18 cellular contexts compared by ENCODE assay signal in the genomic region with DNA sequence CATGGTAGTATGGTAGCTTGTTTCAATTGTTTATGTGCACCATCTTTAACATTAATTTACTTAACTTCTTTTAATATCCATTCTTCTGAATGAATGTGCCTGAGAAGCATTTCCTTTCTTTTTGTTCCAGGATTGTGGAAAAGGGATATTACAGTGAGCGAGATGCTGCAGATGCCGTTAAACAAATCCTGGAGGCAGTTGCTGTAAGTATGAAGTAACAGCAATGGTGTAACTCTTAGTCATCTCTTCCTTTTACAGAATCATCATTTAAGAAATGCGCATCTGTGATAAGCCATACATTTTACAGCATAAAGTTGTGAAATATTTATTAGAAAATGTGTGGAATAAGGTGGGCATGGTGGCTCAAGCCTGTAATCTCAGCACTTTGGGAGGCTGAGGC.
DNase-seq lines count a peak whose midpoint lies in the region; ATAC-seq, FAIRE-seq and TF ChIP-seq lines count a peak whose summit lies in the region.
"Had no signal": no experiment of that assay in that cellular context is flagged by ENCODE, and none has a peak within 500 bp of the region (broad histone marks: within the 10 kb centered on the region; RNA-seq: fewer than 3 reads in every experiment).

No MANE protein-coding gene starts in this region.

- no peak for TF ChIP-seq CTCF in fibroblast of lung (conservative IDR thresholded peaks at IDR 0.05 in 1 of 2, IDR thresholded peaks at IDR 0.05 in 1 of 2; ENCODE audit: low read depth in 1 of 2, low read length in 2 of 2)

- H2AFZ ChIP-seq in ACC112 (ENCODE audit: low read length, unreplicated experiment) (peak overlapping the region; percentile 11), fibroblast of lung (ENCODE audit: low read length) (no peak overlapping the region)

- peak overlapping the region; percentile 50 for H3K27ac ChIP-seq in ACC112 (ENCODE audit: low read depth, low read length)
- no peak overlapping the region for H3K27ac ChIP-seq in fibroblast of lung (ENCODE audit: insufficient read depth, low read length)
- H3K27ac ChIP-seq: right atrium auricular region, tibial nerve had no signal

- no peaks in the 10 kb centered on the region for H3K36me3 ChIP-seq in ACC112 (ENCODE audit: insufficient read depth, low read length)
- H3K36me3 ChIP-seq in fibroblast of lung (ENCODE audit: control insufficient read depth, insufficient read depth, low read length) = no peaks in the 10 kb centered on the region
- H3K36me3 ChIP-seq: right atrium auricular region, tibial nerve had no signal

- CTCF ChIA-PET in activated CD8-positive, alpha-beta T cell treated with anti-CD3 and anti-CD28 coated beads, Interleukin-2, amount 10 ng/mL, durations not matched to agents 7 days and 5 days (lab: Charles Lee) = no interaction called here

- H3K4me3 Mint-ChIP-seq in activated CD8-positive, alpha-beta T cell treated with anti-CD3 and anti-CD28 coated beads, Interleukin-2, amount 10 ng/mL, durations not matched to agents 7 days and 5 days = no peak overlapping the region
- H3K4me3 Mint-ChIP-seq: activated CD8-positive, alpha-beta memory T cell treated with anti-CD3 and anti-CD28 coated beads, Interleukin-2, amount 10 ng/mL, durations not matched to agents 7 days and 5 days; brain had no signal

- H3K36me3 Mint-ChIP-seq in activated CD8-positive, alpha-beta T cell treated with anti-CD3 and anti-CD28 coated beads, Interleukin-2, amount 10 ng/mL, durations not matched to agents 7 days and 5 days (ENCODE audit: low read depth) = peaks cover 40% of the 10 kb centered on the region
- H3K36me3 Mint-ChIP-seq: brain had no signal

- FAIRE-seq in H54 (lab: Jason Lieb, UNC) = peak; percentile 91

- H3K27me3 ChIP-seq in ACC112 (ENCODE audit: insufficient read depth, low read length) = no peaks in the 10 kb centered on the region
- H3K27me3 ChIP-seq in fibroblast of lung (ENCODE audit: control insufficient read depth, insufficient read depth, low read length) = no peaks in the 10 kb centered on the region
- H3K27me3 ChIP-seq: right atrium auricular region, tibial nerve had no signal

- H4K20me1 ChIP-seq in fibroblast of lung (ENCODE audit: control insufficient read depth, extremely low read depth, insufficient read depth, low read length) = no peaks in the 10 kb centered on the region

- H3K79me2 ChIP-seq in ACC112 (ENCODE audit: control insufficient read depth, insufficient read depth, low read length, unreplicated experiment) (no peaks in the 10 kb centered on the region), fibroblast of lung (ENCODE audit: control insufficient read depth, insufficient read depth, low read length) (no peaks in the 10 kb centered on the region)

- no peaks in the 10 kb centered on the region for H3K9me3 ChIP-seq in fibroblast of lung (ENCODE audit: control insufficient read depth, insufficient read depth, low read depth, low read length)
- H3K9me3 ChIP-seq: right atrium auricular region, tibial nerve had no signal

- H3K4me1 ChIP-seq in ACC112 (ENCODE audit: control insufficient read depth, insufficient read depth, low read length, unreplicated experiment) = peaks cover 13% of the 10 kb centered on the region
- peaks cover 2% of the 10 kb centered on the region for H3K4me1 ChIP-seq in fibroblast of lung (ENCODE audit: control insufficient read depth, extremely low read depth, insufficient read depth, low read length)
- H3K4me1 ChIP-seq: right atrium auricular region, tibial nerve had no signal

- H3K9ac ChIP-seq in fibroblast of lung (ENCODE audit: insufficient read depth, low read length) = no peak overlapping the region

- H3K27ac Mint-ChIP-seq in activated CD8-positive, alpha-beta T cell treated with anti-CD3 and anti-CD28 coated beads, Interleukin-2, amount 10 ng/mL, durations not matched to agents 7 days and 5 days = no peak overlapping the region
- H3K27ac Mint-ChIP-seq: activated CD8-positive, alpha-beta memory T cell treated with anti-CD3 and anti-CD28 coated beads, Interleukin-2, amount 10 ng/mL, durations not matched to agents 7 days and 5 days; brain had no signal

- no peaks in the 10 kb centered on the region for H3K9me3 Mint-ChIP-seq in activated CD8-positive, alpha-beta T cell treated with anti-CD3 and anti-CD28 coated beads, Interleukin-2, amount 10 ng/mL, durations not matched to agents 7 days and 5 days (ENCODE audit: insufficient read depth)
- H3K9me3 Mint-ChIP-seq: brain had no signal

- no peak for TF ChIP-seq POLR2A in H54 (IDR thresholded peaks at IDR 0.05; ENCODE audit: low read depth, low read length)

- H3K4me2 ChIP-seq in fibroblast of lung (ENCODE audit: extremely low read depth, insufficient read depth, low read length) = no peak overlapping the region

- ATAC-seq in activated CD8-positive, alpha-beta T cell treated with anti-CD3 and anti-CD28 coated beads, Interleukin-2, amount 10 ng/mL, durations not matched to agents 7 days and 5 days = no peak
- ATAC-seq: activated CD8-positive, alpha-beta memory T cell treated with anti-CD3 and anti-CD28 coated beads, Interleukin-2, amount 10 ng/mL, durations not matched to agents 7 days and 5 days had no signal

- no peaks in the 10 kb centered on the region for H3K27me3 Mint-ChIP-seq in activated CD8-positive, alpha-beta T cell treated with anti-CD3 and anti-CD28 coated beads, Interleukin-2, amount 10 ng/mL, durations not matched to agents 7 days and 5 days (ENCODE audit: low read depth)
- H3K27me3 Mint-ChIP-seq: activated CD8-positive, alpha-beta memory T cell treated with anti-CD3 and anti-CD28 coated beads, Interleukin-2, amount 10 ng/mL, durations not matched to agents 7 days and 5 days; brain had no signal

- POLR2A ChIA-PET in activated CD8-positive, alpha-beta T cell treated with anti-CD3 and anti-CD28 coated beads, Interleukin-2, amount 10 ng/mL, durations not matched to agents 7 days and 5 days (lab: Charles Lee) = no interaction called here

- DNase-seq in H54 (ENCODE audit: insufficient read length, low spot score) (no peak), RPMI7951 (ENCODE audit: low read depth) (peak; percentile 63), fibroblast of lung (ENCODE audit: low read depth in 2 of 2) (peak; percentile 73 to 82), HUDEP-2 (lab: John Stamatoyannopoulos, UW; ENCODE audit: unreplicated experiment in 76 of 76) (no peak)
- DNase-seq in activated CD8-positive, alpha-beta T cell treated with anti-CD3 and anti-CD28 coated beads, Interleukin-2, amount 10 ng/mL, durations not matched to agents 7 days and 5 days = no peak
- no peak for DNase-seq in activated CD4-positive, alpha-beta T cell treated with anti-CD3 and anti-CD28 coated beads for 4 hours
- DNase-seq in activated CD8-positive, alpha-beta memory T cell treated with anti-CD3 and anti-CD28 coated beads, Interleukin-2, amount 50 U/mL, for 4 hours = no peak
- DNase-seq: activated CD8-positive, alpha-beta memory T cell treated with anti-CD3 and anti-CD28 coated beads, Interleukin-2, amount 10 ng/mL, durations not matched to agents 7 days and 5 days; activated gamma-delta T cell; Calu3; GOT3; islet precursor cell; NCI-H1436 treated with DMSO at 0.1 percent for 48 hours; stimulated activated CD4-positive, alpha-beta T cell treated with anti-CD3 and anti-CD28 coated beads, Interleukin-2, amount 100 ng/mL, for 48 hours had no signal

- H3K4me3 ChIP-seq in ACC112 (ENCODE audit: low read depth, low read length) = peak overlapping the region; percentile 29; the same call in 1 of the 2 replicates
- H3K4me3 ChIP-seq in fibroblast of lung (replicated peaks in 1 of 4; ENCODE audit: control extremely low read depth in 1 of 4, insufficient read depth in 1 of 4, low read depth in 3 of 4, low read length in 4 of 4) = no peak overlapping the region
- H3K4me3 ChIP-seq: right atrium auricular region, tibial nerve had no signal

- peaks cover 2% of the 10 kb centered on the region for H3K4me1 Mint-ChIP-seq in activated CD8-positive, alpha-beta T cell treated with anti-CD3 and anti-CD28 coated beads, Interleukin-2, amount 10 ng/mL, durations not matched to agents 7 days and 5 days (ENCODE audit: low read depth)
- H3K4me1 Mint-ChIP-seq: brain had no signal

Comparison
In these comparisons a context has a peak if more than half of its experiments do, and no peak if none do; other contexts are left out.
1. DNase-seq: peak in RPMI7951 (single experiment) and fibroblast of lung (2 of 2); none in H54 (single experiment), HUDEP-2 (0 of 76), activated CD8-positive, alpha-beta T cell treated with anti-CD3 and anti-CD28 coated beads, Interleukin-2, amount 10 ng/mL, durations not matched to agents 7 days and 5 days (single experiment), activated CD4-positive, alpha-beta T cell treated with anti-CD3 and anti-CD28 coated beads for 4 hours (0 of 2) and activated CD8-positive, alpha-beta memory T cell treated with anti-CD3 and anti-CD28 coated beads, Interleukin-2, amount 50 U/mL, for 4 hours (single experiment).